Comparison of ENCODE assay signal across 9 cellular contexts in the genomic region with DNA sequence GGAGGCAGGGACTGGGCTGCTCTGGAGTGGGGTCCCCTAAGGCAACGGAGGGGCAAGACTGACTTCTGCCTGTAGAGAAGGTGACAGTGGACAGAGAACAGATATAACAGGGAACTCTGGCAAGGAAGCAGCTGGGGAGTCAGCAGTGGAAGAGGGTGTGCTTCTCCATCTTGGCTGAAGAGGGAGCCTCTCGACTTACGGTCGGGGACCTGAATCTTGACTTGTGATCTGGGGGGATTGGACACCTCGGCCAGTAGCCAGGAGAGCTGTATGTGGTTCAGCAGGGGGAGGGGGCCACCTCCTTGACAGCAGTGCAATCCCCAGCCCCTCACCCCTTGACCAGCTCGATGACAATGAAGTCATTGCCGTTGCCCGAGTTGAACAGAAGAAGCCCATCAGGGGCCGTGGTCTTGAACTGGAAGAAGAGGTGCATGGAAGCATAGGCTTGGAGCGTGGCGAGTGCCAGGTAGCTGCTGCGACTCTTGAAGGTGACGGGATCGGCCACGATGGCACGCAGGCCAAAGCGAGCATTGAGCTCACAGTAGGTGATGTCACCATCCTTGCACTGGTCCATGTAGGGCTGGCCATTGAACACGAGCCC.
DNase-seq lines count a peak whose midpoint lies in the region; ATAC-seq and TF ChIP-seq lines count a peak whose summit lies in the region.
"Had no signal": no experiment of that assay in that cellular context is flagged by ENCODE, and none has a peak within 500 bp of the region (broad histone marks: within the 10 kb centered on the region; RNA-seq: fewer than 3 reads in every experiment).

No MANE protein-coding gene starts in this region.

- no peak overlapping the region for H3K9ac ChIP-seq in trophoblast cell (ENCODE audit: low read length)

- H3K27ac ChIP-seq in brain microvascular endothelial cell (no peak overlapping the region), trophoblast cell (ENCODE audit: low read depth, low read length) (no peak overlapping the region)

- no peak overlapping the region for H2BK12ac ChIP-seq in trophoblast cell (ENCODE audit: low read length)

- TF ChIP-seq RAD21 in Ishikawa (IDR thresholded peaks at IDR 0.05; ENCODE audit: low read depth) = peak; percentile 42

- no peak overlapping the region for H3K14ac ChIP-seq in trophoblast cell (ENCODE audit: low read length)

- H3K36me3 ChIP-seq in brain microvascular endothelial cell (replicated peaks) (no peaks in the 10 kb centered on the region), trophoblast cell (ENCODE audit: control insufficient read depth in 1 of 2, insufficient read depth in 2 of 2, low read length in 2 of 2) (no peaks in the 10 kb centered on the region)

- H2AK5ac ChIP-seq in trophoblast cell (ENCODE audit: low read length) = no peak overlapping the region

- peaks cover 0 to 6% of the 10 kb centered on the region in 2 experiments for H3K4me1 ChIP-seq in trophoblast cell (ENCODE audit: control insufficient read depth in 1 of 2, insufficient read depth in 2 of 2, low read length in 2 of 2)

- no peaks in the 10 kb centered on the region for H3K36me3 Mint-ChIP-seq in nephron progenitor cell (ENCODE audit: low read depth)

- no CpG with 5 or more reads among the region's 18 CpGs for WGBS in trophoblast cell (ENCODE audit: extremely low coverage, insufficient coverage, insufficient read length)

- peaks cover 2% of the 10 kb centered on the region for H3K9me3 ChIP-seq in trophoblast cell (ENCODE audit: insufficient read depth, low read depth, low read length)

- H4K12ac ChIP-seq in trophoblast cell (ENCODE audit: low read depth, low read length) = no peak overlapping the region

- no peak overlapping the region for H2BK5ac ChIP-seq in trophoblast cell (ENCODE audit: low read depth, low read length, poor library complexity)

- no peak overlapping the region for H3K23ac ChIP-seq in trophoblast cell (ENCODE audit: low read length)

- no peak overlapping the region for H3K27ac Mint-ChIP-seq in nephron progenitor cell
- H3K27ac Mint-ChIP-seq: activated T-helper 1 cell treated with anti-CD3 and anti-CD28 coated beads, Interleukin-12 subunit alpha, Interleukin-12 subunit beta, Interleukin-2, Interleukin-4 antibody, amounts not matched to agents 30 ng/mL and 10 ng/mL and 1 ng/mL, durations not matched to agents 14 hours and 24 hours and 36 hours had no signal

- no peak for TF ChIP-seq EP300 in Ishikawa (IDR thresholded peaks at IDR 0.05; ENCODE audit: borderline replicate concordance)

- in situ Hi-C loops in brain microvascular endothelial cell (cut with HindIII; ENCODE audit: low pct_ligation_motif_present, low sequenced_read_pairs) = no loop called here

- no peak overlapping the region for H3K18ac ChIP-seq in trophoblast cell (ENCODE audit: low read length)

- no peak overlapping the region for H4K8ac ChIP-seq in trophoblast cell (ENCODE audit: low read depth, low read length)

- H3K27me3 Mint-ChIP-seq in nephron progenitor cell (ENCODE audit: low read depth, poor library complexity) = peaks cover 56% of the 10 kb centered on the region

- H3K79me1 ChIP-seq in trophoblast cell (ENCODE audit: low read length) = no peaks in the 10 kb centered on the region

- peaks cover 40% of the 10 kb centered on the region for H3K4me1 Mint-ChIP-seq in nephron progenitor cell

- no peak overlapping the region for H4K91ac ChIP-seq in trophoblast cell (ENCODE audit: low read depth, low read length)

- H3K4me3 ChIP-seq in brain microvascular endothelial cell (ENCODE audit: low read depth, low read length) = no peak overlapping the region
- H3K4me3 ChIP-seq in trophoblast cell (ENCODE audit: low read depth, low read length) = no peak overlapping the region

- peak; percentile 26 for DNase-seq in EL
- DNase-seq in brain microvascular endothelial cell = peak; percentile 8
- DNase-seq in nephron progenitor cell = peak; percentile 34
- DNase-seq in trophoblast cell = no peak
- DNase-seq in activated effector memory CD4-positive, alpha-beta T cell treated with anti-CD3 and anti-CD28 coated beads, Interleukin-2, amount 50 U/mL, for 16 hours = no peak
- no peak for DNase-seq in NCI-H2029 treated with DMSO at 0.1 percent for 48 hours (lab: John Stamatoyannopoulos, UW)

- no peaks in the 10 kb centered on the region for H3K9me3 Mint-ChIP-seq in nephron progenitor cell
- H3K9me3 Mint-ChIP-seq: activated T-helper 1 cell treated with anti-CD3 and anti-CD28 coated beads, Interleukin-12 subunit alpha, Interleukin-12 subunit beta, Interleukin-2, Interleukin-4 antibody, amounts not matched to agents 30 ng/mL and 10 ng/mL and 1 ng/mL, durations not matched to agents 14 hours and 24 hours and 36 hours had no signal

- H2AFZ ChIP-seq in trophoblast cell (ENCODE audit: insufficient read depth, low read length, poor library complexity) = no peak overlapping the region

- TF ChIP-seq CTCF in brain microvascular endothelial cell (IDR thresholded peaks at IDR 0.05; ENCODE audit: low read depth, low read length, missing control alignments) (peak; percentile 78), nephron progenitor cell (IDR thresholded peaks at IDR 0.05) (peak; percentile 51)

- H3K4me2 ChIP-seq in trophoblast cell (ENCODE audit: low read length) = no peak overlapping the region

- no peak overlapping the region for H3K4ac ChIP-seq in trophoblast cell (ENCODE audit: low read depth, low read length)

- no peak overlapping the region for H2BK120ac ChIP-seq in trophoblast cell (ENCODE audit: insufficient read depth, low read length, poor library complexity)

- no peak overlapping the region for H3K4me3 Mint-ChIP-seq in nephron progenitor cell
- H3K4me3 Mint-ChIP-seq: activated T-helper 1 cell treated with anti-CD3 and anti-CD28 coated beads, Interleukin-12 subunit alpha, Interleukin-12 subunit beta, Interleukin-2, Interleukin-4 antibody, amounts not matched to agents 30 ng/mL and 10 ng/mL and 1 ng/mL, durations not matched to agents 14 hours and 24 hours and 36 hours had no signal

- H3K27me3 ChIP-seq in brain microvascular endothelial cell (replicated peaks) (peaks cover 4% of the 10 kb centered on the region), trophoblast cell (ENCODE audit: insufficient read depth, low read length) (peaks cover 3% of the 10 kb centered on the region)

- ATAC-seq in HG02763 (IDR thresholded peaks at IDR 0.05; ENCODE audit: unreplicated experiment) = no peak

- H3K79me2 ChIP-seq in trophoblast cell (ENCODE audit: control insufficient read depth, insufficient read depth, low read length, poor library complexity) = no peaks in the 10 kb centered on the region

TF ChIP-seq in Ishikawa, 13 proteins besides CTCF, POLR2A, EP300 and RAD21:
- TF ChIP-seq TEAD4 (IDR thresholded peaks at IDR 0.05) (no peak), CREB1 (IDR thresholded peaks at IDR 0.05; ENCODE audit: low read depth) (no peak), FOXM1 (IDR thresholded peaks at IDR 0.05; ENCODE audit: borderline replicate concordance, low read depth) (no peak), NFIC (IDR thresholded peaks at IDR 0.05) (no peak), CEBPB (IDR thresholded peaks at IDR 0.05) (no peak)
- TF ChIP-seq, protein P1, sequence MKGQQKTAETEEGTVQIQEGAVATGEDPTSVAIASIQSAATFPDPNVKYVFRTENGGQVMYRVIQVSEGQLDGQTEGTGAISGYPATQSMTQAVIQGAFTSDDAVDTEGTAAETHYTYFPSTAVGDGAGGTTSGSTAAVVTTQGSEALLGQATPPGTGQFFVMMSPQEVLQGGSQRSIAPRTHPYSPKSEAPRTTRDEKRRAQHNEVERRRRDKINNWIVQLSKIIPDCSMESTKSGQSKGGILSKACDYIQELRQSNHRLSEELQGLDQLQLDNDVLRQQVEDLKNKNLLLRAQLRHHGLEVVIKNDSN (IDR thresholded peaks at IDR 0.05) = no peak

Comparison
In these comparisons a context has a peak if more than half of its experiments do, and no peak if none do; other contexts are left out.
1. DNase-seq: peak in EL (single experiment), brain microvascular endothelial cell (single experiment) and nephron progenitor cell (single experiment); none in trophoblast cell (0 of 2), activated effector memory CD4-positive, alpha-beta T cell treated with anti-CD3 and anti-CD28 coated beads, Interleukin-2, amount 50 U/mL, for 16 hours (single experiment) and NCI-H2029 treated with DMSO at 0.1 percent for 48 hours (single experiment).